8 cellular contexts compared by ENCODE assay signal in genomic region chr22:50525104-50525958, GRCh38. TPM values are rescaled to one million over a fixed set of nuclear protein-coding genes. Genes with fewer than 3 reads are reported as not detected.
DNase-seq lines count a peak whose midpoint lies in the region; ATAC-seq, FAIRE-seq and TF ChIP-seq lines count a peak whose summit lies in the region.

Gene SCO2, minus strand, starts transcription at chr22:50525598. Its CDS starts 1,187 bp downstream, at chr22:50524411.

- peak within 1 kb of the TSS; percentile 91 for H3K9ac ChIP-seq in HepG2 (ENCODE audit: insufficient read depth, low read depth, low read length)

- H3K4me1 ChIP-seq in BE2C: peaks cover 13% of the 10 kb centered on the region; the same call in 1 of the 2 replicates
- H3K4me1 ChIP-seq in HepG2 (ENCODE audit: insufficient read depth, low read length): peaks cover 51% of the 10 kb centered on the region

- peak; percentile 76 for FAIRE-seq in HepG2 (lab: Jason Lieb, UNC)

- peaks cover 20% of the 10 kb centered on the region for H3K79me2 ChIP-seq in HepG2 (ENCODE audit: insufficient read depth, low read length)

- intact Hi-C loops in HepG2 (cut with micrococcal nuclease; ENCODE audit: unreplicated experiment): loop anchor here (1.0 to 5.0 kb wide), 2 partner anchors 17 to 37 kb away; partner anchors contain the start of genes NCAPH2 and SYCE3

- 0% methylated on average over 3 of the region's 99 CpGs for WGBS in HepG2 (ENCODE audit: low lambda C conversion rate)

- TF ChIP-seq RAD21 in HepG2 (CRISPR knock-in tag; IDR thresholded peaks at IDR 0.05): peak; percentile 46

- H3K4me2 ChIP-seq in HepG2 (ENCODE audit: low read depth, low read length): peak within 1 kb of the TSS; percentile 100

- H3K36me3 ChIP-seq in BE2C (peaks cover 30% of the 10 kb centered on the region), HepG2 (replicated peaks in 1 of 2; ENCODE audit: control insufficient read depth in 1 of 2, insufficient read depth in 2 of 2, low read length in 2 of 2) (peaks cover 6 to 27% of the 10 kb centered on the region in 2 experiments; a peak in 4 of 5 replicates)

- H3K9me3 Mint-ChIP-seq in activated CD4-positive, alpha-beta T cell treated with anti-CD3 and anti-CD28 coated beads, Interleukin-2, amount 10 ng/mL, durations not matched to agents 7 days and 5 days: no peaks in the 10 kb centered on the region

- H4K20me1 ChIP-seq in HepG2 (ENCODE audit: insufficient read depth, low read length): peaks cover 19% of the 10 kb centered on the region

- CTCF ChIA-PET in activated CD4-positive, alpha-beta T cell treated with anti-CD3 and anti-CD28 coated beads, Interleukin-2, amount 10 ng/mL, durations not matched to agents 7 days and 5 days (lab: Charles Lee): interaction anchor here (0.6 to 5.8 kb wide), 46 partner anchors 10 to 594 kb away, joined by 3 to 74 read pairs (median 4); partner anchors contain the start of genes ARSA, CHKB, CPT1B and HDAC10
- CTCF ChIA-PET in HepG2 (lab: Yijun Ruan, JAX; ENCODE audit: low intra/inter-chr PET ratio, low total read pairs): no interaction called here

- no peak for TF ChIP-seq EP300 in HepG2 (IDR thresholded peaks at IDR 0.05; ENCODE audit: low read depth in 2 of 2, low read length in 2 of 2)
- TF ChIP-seq EP300 in HepG2 (CRISPR knock-in tag; IDR thresholded peaks at IDR 0.05; ENCODE audit: borderline replicate concordance): no peak

- H3K4me3 ChIP-seq in BE2C (ENCODE audit: low read depth, low read length): peak within 1 kb of the TSS; percentile 85
- peak within 1 kb of the TSS; percentile 70 to 84 (median 83) for H3K4me3 ChIP-seq in HepG2 (replicated peaks in 1 of 3; ENCODE audit: insufficient read depth in 1 of 3, low read depth in 2 of 3, low read length in 3 of 3)

- in situ Hi-C loops in HepG2 (cut with HindIII; ENCODE audit: extremely low pct_ligation_motif_present, low pct_unique_long_range_greater_than_20kb): no loop called here

- POLR2A ChIA-PET in activated CD4-positive, alpha-beta T cell treated with anti-CD3 and anti-CD28 coated beads, Interleukin-2, amount 10 ng/mL, durations not matched to agents 7 days and 5 days (lab: Charles Lee): interaction anchor here (0.8 to 2.3 kb wide), 11 partner anchors 15 to 324 kb away, joined by 3 to 29 read pairs (median 5); partner anchors contain the start of genes CHKB, KLHDC7B, LMF2 and NCAPH2
- POLR2A ChIA-PET in HepG2 (lab: Yijun Ruan, JAX): interaction anchor here (0.7 to 4.2 kb wide), 43 partner anchors 8 to 283 kb away, joined by 3 to 97 read pairs (median 5); partner anchors contain the start of genes ADM2, ARSA, CHKB and DENND6B

- ATAC-seq in HG03432 (IDR thresholded peaks at IDR 0.05; ENCODE audit: unreplicated experiment) (peak; percentile 37), HepG2 (peak; percentile 54)

- TSS peak; percentile 78 for BruUV-seq in HepG2 (replicated peaks; lab: Mats Ljungman, UMichigan)

- H3K9me3 ChIP-seq in BE2C (peaks cover 4% of the 10 kb centered on the region; the same call in 1 of the 2 replicates), HepG2 (ENCODE audit: low read length) (no peaks in the 10 kb centered on the region)

- H3K27me3 ChIP-seq in BE2C (peaks cover 12% of the 10 kb centered on the region), HepG2 (ENCODE audit: control insufficient read depth in 1 of 2, insufficient read depth in 2 of 2, low read length in 2 of 2) (no peaks in the 10 kb centered on the region)

- peak; percentile 52 for TF ChIP-seq CTCF in BE2C (IDR thresholded peaks at IDR 0.05; ENCODE audit: low read depth, low read length)
- TF ChIP-seq CTCF in HepG2 (CRISPR knock-in tag; IDR thresholded peaks at IDR 0.05): peak; percentile 64

- no peak within 1 kb of the TSS for H2AFZ ChIP-seq in HepG2 (ENCODE audit: low read length)

- H3K27ac ChIP-seq in HepG2 (ENCODE audit: extremely low read length, insufficient read depth, low read length): peak within 1 kb of the TSS; percentile 94

- peaks cover 37% of the 10 kb centered on the region for H3K36me3 Mint-ChIP-seq in activated CD4-positive, alpha-beta T cell treated with anti-CD3 and anti-CD28 coated beads, Interleukin-2, amount 10 ng/mL, durations not matched to agents 7 days and 5 days (ENCODE audit: low read depth)

- peak; percentile 99 for DNase-seq in BE2C
- DNase-seq in NCI-H526 (lab: John Stamatoyannopoulos, UW): peak; percentile 76 to 95
- peak; percentile 97 for DNase-seq in activated CD4-positive, alpha-beta T cell treated with anti-CD3 and anti-CD28 coated beads, Interleukin-2, amount 10 ng/mL, durations not matched to agents 7 days and 5 days
- DNase-seq in dedifferentiated amniotic fluid mesenchymal stem cell (ENCODE audit: extremely low spot score): peak; percentile 95
- DNase-seq in HepG2 (ENCODE audit: low spot score): peak; percentile 90
- peak; percentile 97 to 98 for DNase-seq in stimulated activated CD4-positive, alpha-beta T cell treated with anti-CD3 and anti-CD28 coated beads, Interleukin-2, amount 100 ng/mL, for 48 hours

- H3K4me3 Mint-ChIP-seq in activated CD4-positive, alpha-beta T cell treated with anti-CD3 and anti-CD28 coated beads, Interleukin-2, amount 10 ng/mL, durations not matched to agents 7 days and 5 days: peak within 1 kb of the TSS; percentile 80

- peaks cover 37% of the 10 kb centered on the region for H3K4me1 Mint-ChIP-seq in activated CD4-positive, alpha-beta T cell treated with anti-CD3 and anti-CD28 coated beads, Interleukin-2, amount 10 ng/mL, durations not matched to agents 7 days and 5 days

- no peaks in the 10 kb centered on the region for H3K27me3 Mint-ChIP-seq in activated CD4-positive, alpha-beta T cell treated with anti-CD3 and anti-CD28 coated beads, Interleukin-2, amount 10 ng/mL, durations not matched to agents 7 days and 5 days

- peak; percentile 82 for TF ChIP-seq POLR2A in GM19193 (IDR thresholded peaks at IDR 0.05; ENCODE audit: extremely low read depth, insufficient read depth, insufficient read length)
- TF ChIP-seq POLR2A in HepG2 (IDR thresholded peaks at IDR 0.05; ENCODE audit: insufficient read depth in 1 of 2, low read depth in 2 of 2, low read length in 2 of 2): peak in 1 of 2 experiments; percentile 47; a peak in 2 of 4 replicates

- H3K27ac Mint-ChIP-seq in activated CD4-positive, alpha-beta T cell treated with anti-CD3 and anti-CD28 coated beads, Interleukin-2, amount 10 ng/mL, durations not matched to agents 7 days and 5 days: peak within 1 kb of the TSS; percentile 93

TF ChIP-seq in HepG2, 621 proteins besides CTCF, POLR2A, EP300 and RAD21 (continues in another document):
- TF ChIP-seq ZFP91 (CRISPR knock-in tag; IDR thresholded peaks at IDR 0.05; ENCODE audit: borderline replicate concordance): peak; percentile 84; the same call in 1 of the 2 replicates
- TF ChIP-seq ZBTB7A (CRISPR knock-in tag; IDR thresholded peaks at IDR 0.05): peak; percentile 11
- 0 out of 2 replicates have a peak, but pooled peaks have one; percentile 14 for TF ChIP-seq KDM3A (CRISPR knock-in tag; IDR thresholded peaks at IDR 0.05; ENCODE audit: low read depth)
- no peak for TF ChIP-seq SOX6 (IDR thresholded peaks at IDR 0.05)
- TF ChIP-seq SOX6 (CRISPR knock-in tag; IDR thresholded peaks at IDR 0.05): 0 out of 2 replicates have a peak, but pooled peaks have one; percentile 28

RNA-seq across cellular contexts. Expression of gene SCO2, which starts in this region (rescaled TPM):
- 8.2 TPM for polyA plus RNA-seq in BE2C (2012; ENCODE audit: insufficient read depth, insufficient read length, low read depth)
- total RNA-seq in activated CD4-positive, alpha-beta T cell treated with anti-CD3 and anti-CD28 coated beads, Interleukin-2, amount 10 ng/mL, durations not matched to agents 7 days and 5 days: 10 to 100 TPM in 1 of 2 experiments, 1 to 10 TPM in 1; 2.8 to 10.5 TPM
- total RNA-seq in HepG2 (2016; rRNA removed; fragmentation: Illumina TruSeq; extraction: Trizol): 2.1 and 3.7 TPM in 2 replicates
- total RNA-seq in HepG2 (2016; cell fraction: cytosol; rRNA removed; fragmentation: Illumina TruSeq; extraction: Trizol; ENCODE audit: low read depth): 2.3 and 3.6 TPM in 2 replicates
- 1.5 and 1.8 TPM in 2 replicates for total RNA-seq in HepG2 (2016; cell fraction: insoluble cytoplasmic fraction; rRNA removed; fragmentation: Illumina TruSeq; extraction: Trizol)
- 2.2 and 2.9 TPM in 2 replicates for total RNA-seq in HepG2 (2016; cell fraction: membrane; rRNA removed; fragmentation: Illumina TruSeq; extraction: Trizol)
- not detected in 2 replicates for total RNA-seq in HepG2 (2016; cell fraction: nucleus; rRNA removed; fragmentation: Illumina TruSeq; extraction: Trizol)
- 0.32 and 0.85 TPM in 2 replicates for polyA plus RNA-seq in HepG2 (2011; rRNA removed)
- 1.9 and 4.5 TPM in 2 replicates for polyA plus RNA-seq in HepG2 (2011; cell fraction: cytosol; rRNA removed)
- polyA plus RNA-seq in HepG2 (2011; cell fraction: nucleus; rRNA removed): 2.8 TPM in 2 replicates
- polyA plus RNA-seq in HepG2 (2012): 1.1 TPM in 1 of 2 replicates, not detected in the other
- polyA plus RNA-seq in HepG2 (2016; cell fraction: cytosol; fragmentation: Illumina TruSeq; extraction: Trizol; ENCODE audit: low read depth): 4.0 and 4.2 TPM in 2 replicates
- polyA plus RNA-seq in HepG2 (2016; cell fraction: insoluble cytoplasmic fraction; fragmentation: Illumina TruSeq; extraction: Trizol; ENCODE audit: low read depth): 1.6 and 2.3 TPM in 2 replicates
- polyA plus RNA-seq in HepG2 (2016; cell fraction: membrane; fragmentation: Illumina TruSeq; extraction: Trizol; ENCODE audit: low read depth): 2.3 and 2.8 TPM in 2 replicates
- polyA plus RNA-seq in HepG2 (2016; cell fraction: nucleus; fragmentation: Illumina TruSeq; extraction: Trizol; ENCODE audit: insufficient read depth, low read depth): 2.8 and 3.5 TPM in 2 replicates
- 0.40 and 2.2 TPM in 2 replicates for polyA minus RNA-seq in HepG2 (2011; rRNA and poly(A)+ RNA removed; ENCODE audit: low replicate concordance)
- 0.97 and 1.8 TPM in 2 replicates for polyA minus RNA-seq in HepG2 (2011; cell fraction: cytosol; rRNA and poly(A)+ RNA removed)
- polyA minus RNA-seq in HepG2 (2011; cell fraction: nucleus; rRNA and poly(A)+ RNA removed): 1.4 TPM in 1 of 2 replicates, not detected in the other

Comparison
In these comparisons a context has a peak if more than half of its experiments do, and no peak if none do; other contexts are left out.
1. Peak in every context shown above with its lines: DNase-seq, ATAC-seq, H3K4me3 ChIP-seq and H3K27ac ChIP-seq.